ENCODE assay signal across 16 cellular contexts in genomic region chr15:49290204-49290603, GRCh38.
"Had no signal": no experiment of that assay in that cellular context is flagged by ENCODE, and none has a peak within 500 bp of the region (broad histone marks: within the 10 kb centered on the region; RNA-seq: fewer than 3 reads in every experiment).

No MANE protein-coding gene starts in this region.

- H3K4me3 ChIP-seq: adrenal gland, hepatocyte, prostate gland, right lobe of liver, upper lobe of left lung had no signal

- H3K9me3 ChIP-seq: adrenal gland, prostate gland, right lobe of liver, upper lobe of left lung had no signal

- ATAC-seq: esophagus mucosa; natural killer cell treated with Interleukin-12 subunit alpha and Interleukin-12 subunit beta and Interleukin-15 and Interleukin-18, amount 100 ng/mL, for 72 hours; right lobe of liver; stimulated activated naive CD8-positive, alpha-beta T cell treated with anti-CD3 and anti-CD28 coated beads, Interleukin-15, amount 100 ng/mL, for 72 hours had no signal

- H3K27me3 Mint-ChIP-seq: natural killer cell treated with Interleukin-12 subunit alpha and Interleukin-12 subunit beta and Interleukin-15 and Interleukin-18, amount 100 ng/mL, for 72 hours; stimulated activated naive CD8-positive, alpha-beta T cell treated with anti-CD3 and anti-CD28 coated beads, Interleukin-15, amount 100 ng/mL, for 72 hours had no signal

- H3K36me3 ChIP-seq: adrenal gland, prostate gland had no signal

- H3K4me3 Mint-ChIP-seq: natural killer cell treated with Interleukin-12 subunit alpha and Interleukin-12 subunit beta and Interleukin-15 and Interleukin-18, amount 100 ng/mL, for 72 hours; stimulated activated naive CD8-positive, alpha-beta T cell treated with anti-CD3 and anti-CD28 coated beads, Interleukin-15, amount 100 ng/mL, for 72 hours had no signal

- H3K4me1 ChIP-seq: adrenal gland, prostate gland, right lobe of liver, upper lobe of left lung had no signal

- FAIRE-seq: kidney had no signal

- DNase-seq: activated CD4-positive, alpha-beta T cell treated with anti-CD3 and anti-CD28 coated beads, Interleukin-2, amount 50 U/mL, for 1 hour; activated CD4-positive, CD25-positive, alpha-beta regulatory T cell; activated CD8-positive, alpha-beta memory T cell treated with anti-CD3 and anti-CD28 coated beads for 24 hours; activated naive CD4-positive, alpha-beta T cell treated with anti-CD3 and anti-CD28 coated beads, Interleukin-2, amount 50 U/mL, for 16 hours; adrenal gland; kidney; mesenchymal stem cell; occipital lobe; right lobe of liver; stimulated activated naive CD8-positive, alpha-beta T cell treated with anti-CD3 and anti-CD28 coated beads, Interleukin-15, amount 100 ng/mL, for 72 hours; upper lobe of left lung had no signal

- H3K27ac Mint-ChIP-seq: activated T-helper 2 cell treated with anti-CD3 and anti-CD28 coated beads, Interferon-gamma antibody, Interleukin-2, Interleukin-4, amounts not matched to agents 10 μg/mL and 5 μg/mL and 100 μg/mL, durations not matched to agents 14 hours and 24 hours and 36 hours; natural killer cell treated with Interleukin-12 subunit alpha and Interleukin-12 subunit beta and Interleukin-15 and Interleukin-18, amount 100 ng/mL, for 72 hours; stimulated activated naive CD8-positive, alpha-beta T cell treated with anti-CD3 and anti-CD28 coated beads, Interleukin-15, amount 100 ng/mL, for 72 hours had no signal

- H3K27ac ChIP-seq: adrenal gland, hepatocyte, prostate gland, right lobe of liver, upper lobe of left lung had no signal

- H3K27me3 ChIP-seq: adrenal gland, hepatocyte, right lobe of liver, upper lobe of left lung had no signal

- H3K9me3 Mint-ChIP-seq: natural killer cell treated with Interleukin-12 subunit alpha and Interleukin-12 subunit beta and Interleukin-15 and Interleukin-18, amount 100 ng/mL, for 72 hours had no signal
